ENCODE assay signal across 8 cellular contexts in genomic region chr2:64767670-64768425, GRCh38.
A peak's percentile ranks its signal among the peaks of the same experiment; 100 is the strongest.
DNase-seq lines count a peak whose midpoint lies in the region; ATAC-seq, FAIRE-seq and TF ChIP-seq lines count a peak whose summit lies in the region.

No MANE protein-coding gene starts in this region.

- TF ChIP-seq CTCF in D721Med (IDR thresholded peaks at IDR 0.05; ENCODE audit: insufficient read depth, missing control alignments) (no peak), mucosa of descending colon (IDR thresholded peaks at IDR 0.05) (no peak)

- no peaks in the 10 kb centered on the region for H3K36me3 ChIP-seq in mucosa of descending colon (ENCODE audit: low read depth)

- no peaks in the 10 kb centered on the region for H3K9me3 ChIP-seq in mucosa of descending colon

- H3K4me1 ChIP-seq in mucosa of descending colon (ENCODE audit: low read depth), result peaks cover 11% of the 10 kb centered on the region

- peak; percentile 50 for DNase-seq in D721Med (ENCODE audit: insufficient read length, low spot score)
- DNase-seq in HT-29 (ENCODE audit: low spot score), result peak; percentile 92
- DNase-seq in NOMO-1 treated with DMSO at 0.1 percent for 48 hours (lab: John Stamatoyannopoulos, UW; ENCODE audit: unreplicated experiment), result peak; percentile 82
- peak; percentile 84 for DNase-seq in activated CD8-positive, alpha-beta memory T cell treated with anti-CD3 and anti-CD28 coated beads, Interleukin-2, amount 50 U/mL, for 48 hours
- DNase-seq in epidermal melanocyte (ENCODE audit: insufficient read length, low spot score), result peak; percentile 62
- DNase-seq in mucosa of descending colon, result peak; percentile 88 to 93 (median 89)
- DNase-seq in stimulated activated CD8-positive, alpha-beta memory T cell treated with anti-CD3 and anti-CD28 coated beads, Interleukin-4, amount 100 ng/mL, for 4 hours (ENCODE audit: low read depth in 2 of 2, low spot score in 1 of 2), result peak; percentile 64 to 65

- peak overlapping the region; percentile 43 for H3K4me3 ChIP-seq in mucosa of descending colon

- intact Hi-C loops in mucosa of descending colon (cut with DNase I, micrococcal nuclease), result no loop called here

- peak; percentile 84 for ATAC-seq in GM21367 (IDR thresholded peaks at IDR 0.05; ENCODE audit: unreplicated experiment)
- peak; percentile 94 for ATAC-seq in mucosa of descending colon

- FAIRE-seq in D721Med (lab: Jason Lieb, UNC), result no peak

Comparison
In these comparisons a context has a peak if more than half of its experiments do, and no peak if none do; other contexts are left out.
1. Peak in every context shown above with its lines: DNase-seq, ATAC-seq and H3K4me3 ChIP-seq.